ENCODE assay signal across 1 cellular context in the genomic region with DNA sequence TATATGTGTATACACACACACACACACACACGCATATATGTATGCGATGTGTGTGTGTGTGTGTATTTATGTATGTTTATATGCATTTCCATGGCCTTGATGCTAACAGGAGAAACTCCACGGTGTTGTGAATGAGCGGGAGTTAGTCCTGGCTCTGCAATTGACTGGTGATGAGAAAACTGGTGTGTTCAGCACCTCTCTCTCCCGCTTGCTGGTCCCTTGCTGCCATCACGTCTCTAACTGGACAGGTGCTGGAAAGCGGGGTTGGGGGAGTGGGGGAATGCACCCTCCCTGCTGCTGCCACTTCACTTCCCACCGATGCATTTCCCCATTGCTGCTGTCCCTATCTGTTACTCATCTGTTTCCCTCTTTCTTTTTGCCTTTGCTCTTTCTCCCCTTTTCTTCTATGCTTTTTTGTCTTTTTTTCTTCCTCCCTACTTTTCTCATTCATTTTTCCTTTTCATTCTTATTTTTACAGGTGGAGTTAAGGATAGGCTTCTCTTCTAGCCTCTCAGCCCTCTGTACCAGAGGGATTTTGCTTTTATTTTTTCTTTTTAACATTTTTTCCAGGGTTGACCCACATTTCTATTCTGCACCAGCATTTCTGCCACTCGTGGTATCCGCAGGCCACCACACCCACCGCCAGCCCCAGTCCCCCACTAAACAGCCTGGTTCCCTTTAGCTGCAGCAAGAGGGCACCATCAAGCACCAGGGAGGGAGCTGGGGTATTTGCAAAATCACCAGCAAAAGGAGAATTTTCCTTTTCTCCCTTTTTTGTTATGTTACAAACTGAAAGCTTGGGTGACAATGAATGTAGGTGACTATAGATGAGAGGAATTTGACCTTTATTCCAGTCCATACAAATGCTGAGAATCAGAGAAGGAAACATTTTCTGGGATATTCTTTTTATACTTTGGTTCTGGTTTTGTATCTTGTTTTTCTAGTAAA.
TF ChIP-seq lines count a peak whose summit lies in the region.

No MANE protein-coding gene starts in this region.

TF ChIP-seq in HepG2, 621 proteins besides CTCF, POLR2A, EP300 and RAD21 (continued from another document):
- TF ChIP-seq, protein P1, sequence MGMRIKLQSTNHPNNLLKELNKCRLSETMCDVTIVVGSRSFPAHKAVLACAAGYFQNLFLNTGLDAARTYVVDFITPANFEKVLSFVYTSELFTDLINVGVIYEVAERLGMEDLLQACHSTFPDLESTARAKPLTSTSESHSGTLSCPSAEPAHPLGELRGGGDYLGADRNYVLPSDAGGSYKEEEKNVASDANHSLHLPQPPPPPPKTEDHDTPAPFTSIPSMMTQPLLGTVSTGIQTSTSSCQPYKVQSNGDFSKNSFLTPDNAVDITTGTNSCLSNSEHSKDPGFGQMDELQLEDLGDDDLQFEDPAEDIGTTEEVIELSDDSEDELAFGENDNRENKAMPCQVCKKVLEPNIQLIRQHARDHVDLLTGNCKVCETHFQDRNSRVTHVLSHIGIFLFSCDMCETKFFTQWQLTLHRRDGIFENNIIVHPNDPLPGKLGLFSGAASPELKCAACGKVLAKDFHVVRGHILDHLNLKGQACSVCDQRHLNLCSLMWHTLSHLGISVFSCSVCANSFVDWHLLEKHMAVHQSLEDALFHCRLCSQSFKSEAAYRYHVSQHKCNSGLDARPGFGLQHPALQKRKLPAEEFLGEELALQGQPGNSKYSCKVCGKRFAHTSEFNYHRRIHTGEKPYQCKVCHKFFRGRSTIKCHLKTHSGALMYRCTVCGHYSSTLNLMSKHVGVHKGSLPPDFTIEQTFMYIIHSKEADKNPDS (CRISPR knock-in tag; IDR thresholded peaks at IDR 0.05): no peak
- TF ChIP-seq ZNF747 (CRISPR knock-in tag; IDR thresholded peaks at IDR 0.05; ENCODE audit: borderline replicate concordance) (no peak), KDM5B (CRISPR knock-in tag; IDR thresholded peaks at IDR 0.05; ENCODE audit: borderline replicate concordance) (no peak), SRY (CRISPR knock-in tag; IDR thresholded peaks at IDR 0.05) (no peak)
TF ChIP-seq in HepG2: peak in this region for 0.
